In genomic region chr4:110245567-110245966, GRCh38 we compare ENCODE assay signal across 18 cellular contexts. TPM values are rescaled to one million over a fixed set of nuclear protein-coding genes. Genes with fewer than 3 reads are reported as not detected.
DNase-seq lines count a peak whose midpoint lies in the region; FAIRE-seq and TF ChIP-seq lines count a peak whose summit lies in the region.
"Had no signal": no experiment of that assay in that cellular context is flagged by ENCODE, and none has a peak within 500 bp of the region (broad histone marks: within the 10 kb centered on the region; RNA-seq: fewer than 3 reads in every experiment).

No MANE protein-coding gene starts in this region.

- H4K20me1 ChIP-seq in GM23248 (ENCODE audit: insufficient read depth) (no peaks in the 10 kb centered on the region), H1 (replicated peaks in 1 of 2; ENCODE audit: control insufficient read depth in 1 of 2, insufficient read depth in 2 of 2, low read length in 2 of 2) (no peaks in the 10 kb centered on the region), osteoblast (ENCODE audit: insufficient read depth, low read length) (no peaks in the 10 kb centered on the region)

- no peak for TF ChIP-seq EP300 in H1 (IDR thresholded peaks at IDR 0.05; ENCODE audit: borderline replicate concordance in 1 of 2, low read depth in 2 of 2, low read length in 2 of 2)

- no peaks in the 10 kb centered on the region for H3K9me3 ChIP-seq in GM23248 (ENCODE audit: low read depth)
- no peaks in the 10 kb centered on the region for H3K9me3 ChIP-seq in H1 (ENCODE audit: insufficient read depth in 2 of 2, low read depth in 1 of 2, low read length in 1 of 2)
- H3K9me3 ChIP-seq in osteoblast (ENCODE audit: low read depth, low read length) = no peaks in the 10 kb centered on the region
- H3K9me3 ChIP-seq: heart right ventricle, thyroid gland had no signal

- no peak overlapping the region for H3K27ac ChIP-seq in GM23248
- H3K27ac ChIP-seq in H1 (ENCODE audit: low read depth, low read length) = no peak overlapping the region
- no peak overlapping the region for H3K27ac ChIP-seq in osteoblast (ENCODE audit: low read depth, low read length)
- H3K27ac ChIP-seq: C4-2B, heart right ventricle, thyroid gland had no signal

- H4K91ac ChIP-seq in H1 (replicated peaks; ENCODE audit: insufficient read length, low read length) = no peak overlapping the region

- no peak overlapping the region for H3K23ac ChIP-seq in H1 (ENCODE audit: insufficient read length)

- peak overlapping the region; percentile 71 for H2AFZ ChIP-seq in GM23248
- peak overlapping the region; percentile 90; the same call in 1 of the 2 replicates for H2AFZ ChIP-seq in H1 (ENCODE audit: low read length)
- peak overlapping the region; percentile 79 for H2AFZ ChIP-seq in osteoblast (ENCODE audit: low read length)

- no peak overlapping the region for H2BK120ac ChIP-seq in H1 (replicated peaks; ENCODE audit: low read depth, low read length)

- H3K9ac ChIP-seq in GM23248 (no peak overlapping the region), H1 (replicated peaks in 1 of 4; ENCODE audit: extremely low read depth in 1 of 4, low read depth in 3 of 4, low read length in 3 of 4) (no peak overlapping the region)

- H3K36me3 ChIP-seq in GM23248 (ENCODE audit: low read depth) = no peaks in the 10 kb centered on the region
- H3K36me3 ChIP-seq in H1 (ENCODE audit: control insufficient read depth in 2 of 4, insufficient read depth in 4 of 4, low read length in 3 of 4) = no peaks in the 10 kb centered on the region
- H3K36me3 ChIP-seq in osteoblast (ENCODE audit: insufficient read depth, low read length) = no peaks in the 10 kb centered on the region
- H3K36me3 ChIP-seq: heart right ventricle, thyroid gland had no signal

- no peaks in the 10 kb centered on the region for H3K4me1 Mint-ChIP-seq in activated CD4-positive, alpha-beta memory T cell treated with anti-CD3 and anti-CD28 coated beads, Interleukin-2, amount 10 ng/mL, durations not matched to agents 7 days and 5 days

- H3K27ac Mint-ChIP-seq in activated CD4-positive, alpha-beta memory T cell treated with anti-CD3 and anti-CD28 coated beads, Interleukin-2, amount 10 ng/mL, durations not matched to agents 7 days and 5 days = no peak overlapping the region
- H3K27ac Mint-ChIP-seq: activated naive CD4-positive, alpha-beta T cell treated with anti-CD3 and anti-CD28 coated beads for 36 hours had no signal

- H3K79me1 ChIP-seq in H1 (ENCODE audit: low read depth, low read length) = no peaks in the 10 kb centered on the region

- no peaks in the 10 kb centered on the region for H3K9me2 ChIP-seq in GM23248 (ENCODE audit: insufficient read depth)

- H3K4ac ChIP-seq in H1 (replicated peaks; ENCODE audit: insufficient read length, low read depth, low read length) = no peak overlapping the region

- H4K5ac ChIP-seq in H1 (ENCODE audit: insufficient read length, low read depth, low read length) = no peak overlapping the region

- H3K56ac ChIP-seq in H1 (replicated peaks; ENCODE audit: insufficient read length, low read depth, low read length) = no peak overlapping the region

- POLR2A ChIA-PET in H1 (lab: Charles Lee; ENCODE audit: partially characterized antibody) = no interaction called here
- POLR2A ChIA-PET in activated CD4-positive, alpha-beta memory T cell treated with anti-CD3 and anti-CD28 coated beads, Interleukin-2, amount 10 ng/mL, durations not matched to agents 7 days and 5 days (lab: Charles Lee) = no interaction called here

- peak overlapping the region; percentile 27 for H3K4me2 ChIP-seq in GM23248 (ENCODE audit: unreplicated experiment)
- no peak overlapping the region for H3K4me2 ChIP-seq in H1 (ENCODE audit: insufficient read depth in 1 of 2, low read depth in 2 of 2, low read length in 2 of 2)
- peak overlapping the region; percentile 55 for H3K4me2 ChIP-seq in osteoblast (ENCODE audit: insufficient read depth, low read length)

- H3K36me3 Mint-ChIP-seq in activated CD4-positive, alpha-beta memory T cell treated with anti-CD3 and anti-CD28 coated beads, Interleukin-2, amount 10 ng/mL, durations not matched to agents 7 days and 5 days (ENCODE audit: low read depth) = no peaks in the 10 kb centered on the region

- H4K8ac ChIP-seq in H1 (ENCODE audit: extremely low read depth, insufficient read depth, low read length) = no peak overlapping the region

- no peaks in the 10 kb centered on the region for H3K79me2 ChIP-seq in GM23248 (ENCODE audit: insufficient read depth)
- no peaks in the 10 kb centered on the region for H3K79me2 ChIP-seq in H1 (ENCODE audit: control insufficient read depth in 1 of 2, insufficient read depth in 2 of 2, low read length in 2 of 2)
- no peaks in the 10 kb centered on the region for H3K79me2 ChIP-seq in osteoblast (ENCODE audit: insufficient read depth, low read length)

- CTCF ChIA-PET in H1 (lab: Charles Lee; ENCODE audit: partially characterized antibody) = interaction anchor here (1.1 to 1.4 kb wide), 2 partner anchors 17 to 274 kb away, joined by 3 read pairs; no protein-coding TSS in a partner anchor
- CTCF ChIA-PET in activated CD4-positive, alpha-beta memory T cell treated with anti-CD3 and anti-CD28 coated beads, Interleukin-2, amount 10 ng/mL, durations not matched to agents 7 days and 5 days (lab: Charles Lee) = no interaction called here

- no peak for TF ChIP-seq CTCF in H1 (IDR thresholded peaks at IDR 0.05; ENCODE audit: control extremely low read depth in 1 of 3, insufficient read depth in 1 of 3, low read depth in 1 of 3, low read length in 3 of 3)
- TF ChIP-seq CTCF in osteoblast (IDR thresholded peaks at IDR 0.05; ENCODE audit: extremely low read depth, low read depth, low read length) = no peak

- 16 to 19% methylated on average over 5 of the region's 5 CpGs for WGBS in GM23248 (ENCODE audit: low coverage in 1 of 2, low lambda C conversion rate in 2 of 2, missing lambda C conversion rate in 2 of 2), 2 experiments
- WGBS in H1 (ENCODE audit: extremely low coverage in 1 of 2, insufficient coverage in 1 of 2, insufficient read length in 1 of 2, insufficient replicate concordance in 2 of 2, low coverage in 1 of 2, low lambda C conversion rate in 2 of 2, missing lambda C conversion rate in 1 of 2), 2 experiments = 86% methylated on average over 5 of the region's 5 CpGs; no CpG with 5 or more reads in 1 of the 2 experiments

- H2AK5ac ChIP-seq in H1 (ENCODE audit: low read depth, low read length) = no peak overlapping the region

- in situ Hi-C loops in GM23248 (cut with MboI) = no loop called here

- no peak for TF ChIP-seq POLR2A in H1 (IDR thresholded peaks at IDR 0.05; ENCODE audit: control extremely low read depth in 1 of 2, low read depth in 2 of 2, low read length in 2 of 2)

- 0 out of 2 replicates have a peak, but pooled peaks cover 4% of the 10 kb centered on the region for H3K4me1 ChIP-seq in GM23248 (ENCODE audit: insufficient read depth)
- no peaks in the 10 kb centered on the region for H3K4me1 ChIP-seq in H1 (replicated peaks in 1 of 4; ENCODE audit: control insufficient read depth in 3 of 4, insufficient read depth in 4 of 4, low read length in 3 of 4)
- H3K4me1 ChIP-seq in osteoblast (ENCODE audit: insufficient read depth, low read length) = peaks cover 7% of the 10 kb centered on the region
- H3K4me1 ChIP-seq: heart right ventricle, thyroid gland had no signal

- H3K18ac ChIP-seq in H1 (ENCODE audit: extremely low read depth, low read length) = no peak overlapping the region

- peak; percentile 71 for DNase-seq in GM23248
- DNase-seq in M059J (ENCODE audit: low read depth) = peak; percentile 44
- no peak for DNase-seq in H1 (ENCODE audit: low read depth in 1 of 2, low spot score in 2 of 2)
- DNase-seq in osteoblast (ENCODE audit: insufficient read length, low spot score, missing footprints) = peak; percentile 42
- no peak for DNase-seq in DMS153 (lab: John Stamatoyannopoulos, UW)
- no peak for DNase-seq in activated CD4-positive, alpha-beta memory T cell treated with anti-CD3 and anti-CD28 coated beads, Interleukin-2, amount 10 ng/mL, durations not matched to agents 7 days and 5 days
- no peak for DNase-seq in NCI-H1092 treated with DMSO at 0.1 percent for 48 hours (lab: John Stamatoyannopoulos, UW)
- no peak for DNase-seq in putamen (ENCODE audit: low spot score)
- DNase-seq: activated naive CD4-positive, alpha-beta T cell treated with anti-CD3 and anti-CD28 coated beads for 36 hours; caudate nucleus; heart right ventricle; kidney glomerular epithelial cell; NCI-H446 treated with DMSO at 0.1 percent for 48 hours; stimulated activated CD8-positive, alpha-beta memory T cell treated with anti-CD3 and anti-CD28 coated beads, Interleukin-4, amount 100 ng/mL, for 48 hours; SW 1271; thyroid gland had no signal

- H3K27me3 ChIP-seq in GM23248 (replicated peaks; ENCODE audit: insufficient read depth) (no peaks in the 10 kb centered on the region), H1 (replicated peaks in 1 of 4; ENCODE audit: control insufficient read depth in 3 of 4, extremely low read depth in 1 of 4, insufficient read depth in 3 of 4, low read length in 3 of 4) (no peaks in the 10 kb centered on the region), osteoblast (ENCODE audit: insufficient read depth, low read length) (no peaks in the 10 kb centered on the region)
- H3K27me3 ChIP-seq: thyroid gland had no signal

- no peak overlapping the region for H3K4me3 Mint-ChIP-seq in activated CD4-positive, alpha-beta memory T cell treated with anti-CD3 and anti-CD28 coated beads, Interleukin-2, amount 10 ng/mL, durations not matched to agents 7 days and 5 days
- H3K4me3 Mint-ChIP-seq: activated naive CD4-positive, alpha-beta T cell treated with anti-CD3 and anti-CD28 coated beads for 36 hours had no signal

- no peak for TF ChIP-seq RAD21 in H1 (IDR thresholded peaks at IDR 0.05 in 1 of 2, conservative IDR thresholded peaks at IDR 0.05 in 1 of 2; ENCODE audit: low read depth in 2 of 2, low read length in 2 of 2)

- peaks cover 18% of the 10 kb centered on the region for H3K27me3 Mint-ChIP-seq in activated CD4-positive, alpha-beta memory T cell treated with anti-CD3 and anti-CD28 coated beads, Interleukin-2, amount 10 ng/mL, durations not matched to agents 7 days and 5 days

- H2BK5ac ChIP-seq in H1 (ENCODE audit: low read depth, low read length) = no peak overlapping the region

- no peak overlapping the region for H2BK20ac ChIP-seq in H1 (ENCODE audit: low read length)

- no peak for FAIRE-seq in H1 (lab: Jason Lieb, UNC)
- FAIRE-seq: endometrium had no signal

- H3K9me3 Mint-ChIP-seq in activated CD4-positive, alpha-beta memory T cell treated with anti-CD3 and anti-CD28 coated beads, Interleukin-2, amount 10 ng/mL, durations not matched to agents 7 days and 5 days = no peaks in the 10 kb centered on the region
- H3K9me3 Mint-ChIP-seq: activated naive CD4-positive, alpha-beta T cell treated with anti-CD3 and anti-CD28 coated beads for 36 hours had no signal

- H3K14ac ChIP-seq in H1 (ENCODE audit: insufficient read length) = no peak overlapping the region

- no peaks in the 10 kb centered on the region for H3F3A ChIP-seq in GM23248 (ENCODE audit: insufficient read depth)

- no peaks in the 10 kb centered on the region for H3K23me2 ChIP-seq in H1 (ENCODE audit: low read depth, low read length)

- no peak overlapping the region for H2BK15ac ChIP-seq in H1 (ENCODE audit: low read length)

- H2BK12ac ChIP-seq in H1 (ENCODE audit: low read depth, low read length) = no peak overlapping the region

- H3K4me3 ChIP-seq in GM23248 (peak overlapping the region; percentile 9), H1 (ENCODE audit: extremely low read depth in 1 of 4, insufficient read depth in 2 of 4, low read depth in 3 of 4, low read length in 4 of 4) (no peak overlapping the region), osteoblast (ENCODE audit: insufficient read depth, low read length) (no peak overlapping the region)
- H3K4me3 ChIP-seq: heart right ventricle, thyroid gland had no signal

RNA-seq across cellular contexts. Expression of gene ELOVL6, which starts 47.2 kb away (rescaled TPM):
- total RNA-seq in GM23248 (2014; rRNA removed; shearing (Covaris generic)) = 7.7 and 8.0 TPM in 2 replicates
- polyA plus RNA-seq in GM23248 (2016; fragmentation: Nextera tagmentation; extraction: Ambion mirVana) = 11.7 and 13.2 TPM in 2 replicates
- 9.9 and 15.6 TPM in 2 replicates for total RNA-seq in M059J (2014; rRNA removed; shearing (Covaris generic))
- total RNA-seq in H1 (2021; fragmentation: NEBNext Ultra II Directional; extraction: Animal tissue kit (Norgen Biotek cat#: 25700)) = 86.6 and 89.6 TPM in 2 replicates
- polyA plus RNA-seq in H1 (2011; rRNA removed) = 18.6 and 27.8 TPM in 2 replicates
- polyA plus RNA-seq in H1 (2011; cell fraction: cytosol; rRNA removed) = 49.1 TPM
- polyA plus RNA-seq in H1 (2011; cell fraction: nucleus; rRNA removed) = 28.8 TPM
- polyA plus RNA-seq in H1 (2012, experiment 1 of 2) = 53.7 to 81.8 TPM (median 55.0 TPM) in 4 replicates
- 27.8 TPM for polyA plus RNA-seq in H1 (2012, experiment 2 of 2)
- 105 TPM for polyA plus RNA-seq in H1 (2013, experiment 1 of 2)
- 124 TPM for polyA plus RNA-seq in H1 (2013, experiment 2 of 2)
- 93.8 and 126 TPM in 2 replicates for polyA minus RNA-seq in H1 (2011; rRNA and poly(A)+ RNA removed)
- 37.6 TPM for polyA minus RNA-seq in H1 (2011; cell fraction: cytosol; rRNA and poly(A)+ RNA removed)
- 80.1 TPM for polyA minus RNA-seq in H1 (2011; cell fraction: nucleus; rRNA and poly(A)+ RNA removed)
- 12.7 and 19.7 TPM in 2 replicates for total RNA-seq in osteoblast
- total RNA-seq in activated CD4-positive, alpha-beta memory T cell treated with anti-CD3 and anti-CD28 coated beads, Interleukin-2, amount 10 ng/mL, durations not matched to agents 7 days and 5 days = 10 to 100 TPM; 26.8 to 27.0 TPM

Comparison
In these comparisons a context has a peak if more than half of its experiments do, and no peak if none do; other contexts are left out.
1. DNase-seq: peak in GM23248 (single experiment), M059J (single experiment) and osteoblast (single experiment); none in H1 (0 of 2), DMS153 (single experiment), activated CD4-positive, alpha-beta memory T cell treated with anti-CD3 and anti-CD28 coated beads, Interleukin-2, amount 10 ng/mL, durations not matched to agents 7 days and 5 days (single experiment), NCI-H1092 treated with DMSO at 0.1 percent for 48 hours (single experiment) and putamen (single experiment).
2. H3K4me2 ChIP-seq: peak in GM23248 (single experiment) and osteoblast (single experiment); none in H1 (0 of 2).
3. Peak in every context shown above with its lines, with median percentiles within 50 percentile points of each other: H2AFZ ChIP-seq.